In genomic region chr17:78912082-78912481, GRCh38 we compare ENCODE assay signal across 17 cellular contexts. TPM values are rescaled to one million over a fixed set of nuclear protein-coding genes. Genes with fewer than 3 reads are reported as not detected.
DNase-seq lines count a peak whose midpoint lies in the region; ATAC-seq and TF ChIP-seq lines count a peak whose summit lies in the region.
"Had no signal": no experiment of that assay in that cellular context is flagged by ENCODE, and none has a peak within 500 bp of the region (broad histone marks: within the 10 kb centered on the region; RNA-seq: fewer than 3 reads in every experiment).

No MANE protein-coding gene starts in this region.

- no peak for TF ChIP-seq CTCF in spleen (IDR thresholded peaks at IDR 0.05 in 8 of 11, conservative IDR thresholded peaks at IDR 0.05 in 3 of 11)

- intact Hi-C loops in dendritic cell treated with granulocyte-macrophage colony-stimulating factor and Interleukin-4, amounts not matched to agents 40 ng/mL and 50 ng/mL, for 4 days (cut with micrococcal nuclease) = no loop called here
- intact Hi-C loops in spleen (cut with DNase I; ENCODE audit: low total_unique reads) = no loop called here

- no peaks in the 10 kb centered on the region for H3K27me3 Mint-ChIP-seq in dendritic cell treated with granulocyte-macrophage colony-stimulating factor and Interleukin-4, amounts not matched to agents 40 ng/mL and 50 ng/mL, for 4 days
- H3K27me3 Mint-ChIP-seq in activated T-cell treated with anti-CD3 and anti-CD28 coated beads, Interleukin-2, amount 50 U/mL, for 4 hours (ENCODE audit: low read depth) = peaks cover 3% of the 10 kb centered on the region
- H3K27me3 Mint-ChIP-seq in activated naive CD8-positive, alpha-beta T cell treated with anti-CD3 and anti-CD28 coated beads, Interleukin-2, amount 50 U/mL, for 24 hours = no peaks in the 10 kb centered on the region

- H3K36me3 Mint-ChIP-seq in dendritic cell treated with granulocyte-macrophage colony-stimulating factor and Interleukin-4, amounts not matched to agents 40 ng/mL and 50 ng/mL, for 4 days (ENCODE audit: low read depth) = peaks cover 62% of the 10 kb centered on the region
- no peaks in the 10 kb centered on the region for H3K36me3 Mint-ChIP-seq in activated T-cell treated with anti-CD3 and anti-CD28 coated beads, Interleukin-2, amount 50 U/mL, for 4 hours (ENCODE audit: insufficient read depth)
- H3K36me3 Mint-ChIP-seq in activated naive CD8-positive, alpha-beta T cell treated with anti-CD3 and anti-CD28 coated beads, Interleukin-2, amount 50 U/mL, for 24 hours (ENCODE audit: low read depth) = no peaks in the 10 kb centered on the region

- H3K4me3 ChIP-seq in spleen = peak overlapping the region in 1 of 8 donors; percentile 2
- H3K4me3 ChIP-seq: MG63 had no signal

- DNase-seq in CD1c-positive myeloid dendritic cell (ENCODE audit: extremely low spot score) (peak; percentile 58), MV-4-11 (lab: John Stamatoyannopoulos, UW) (peak; percentile 62), spleen (no peak)
- DNase-seq in activated T-cell treated with anti-CD3 and anti-CD28 coated beads, Interleukin-2, amount 50 U/mL, for 4 hours = no peak
- no peak for DNase-seq in activated naive CD8-positive, alpha-beta T cell treated with anti-CD3 and anti-CD28 coated beads, Interleukin-2, amount 50 U/mL, for 24 hours
- no peak for DNase-seq in stimulated activated CD4-positive, alpha-beta T cell treated with anti-CD3 and anti-CD28 coated beads, Interleukin-2, amount 100 ng/mL, for 24 hours
- DNase-seq: CD8-positive, alpha-beta memory T cell; NCI-H1417; NCI-H2029 treated with DMSO at 0.1 percent for 48 hours; NCI-H524; NK-92 treated with Interleukin-12 subunit alpha and Interleukin-12 subunit beta, amount 100 ng/mL, for 24 hours had no signal

- TF ChIP-seq POLR2A in spleen (IDR thresholded peaks at IDR 0.05) = no peak

- H3K36me3 ChIP-seq in spleen = no peaks in the 10 kb centered on the region

- H3K9me3 Mint-ChIP-seq in dendritic cell treated with granulocyte-macrophage colony-stimulating factor and Interleukin-4, amounts not matched to agents 40 ng/mL and 50 ng/mL, for 4 days = no peaks in the 10 kb centered on the region
- no peaks in the 10 kb centered on the region for H3K9me3 Mint-ChIP-seq in activated T-cell treated with anti-CD3 and anti-CD28 coated beads, Interleukin-2, amount 50 U/mL, for 4 hours
- H3K9me3 Mint-ChIP-seq in activated naive CD8-positive, alpha-beta T cell treated with anti-CD3 and anti-CD28 coated beads, Interleukin-2, amount 50 U/mL, for 24 hours = no peaks in the 10 kb centered on the region
- H3K9me3 Mint-ChIP-seq: CD8-positive, alpha-beta memory T cell had no signal

- no peaks in the 10 kb centered on the region for H3K9me3 ChIP-seq in spleen
- H3K9me3 ChIP-seq: MG63 had no signal

- H3K4me3 Mint-ChIP-seq in dendritic cell treated with granulocyte-macrophage colony-stimulating factor and Interleukin-4, amounts not matched to agents 40 ng/mL and 50 ng/mL, for 4 days = peak overlapping the region; percentile 41
- H3K4me3 Mint-ChIP-seq in activated T-cell treated with anti-CD3 and anti-CD28 coated beads, Interleukin-2, amount 50 U/mL, for 4 hours = no peak overlapping the region
- H3K4me3 Mint-ChIP-seq in activated naive CD8-positive, alpha-beta T cell treated with anti-CD3 and anti-CD28 coated beads, Interleukin-2, amount 50 U/mL, for 24 hours = no peak overlapping the region
- H3K4me3 Mint-ChIP-seq: B cell; CD8-positive, alpha-beta memory T cell had no signal

- peak overlapping the region; percentile 91 for H3K27ac Mint-ChIP-seq in dendritic cell treated with granulocyte-macrophage colony-stimulating factor and Interleukin-4, amounts not matched to agents 40 ng/mL and 50 ng/mL, for 4 days
- no peak overlapping the region for H3K27ac Mint-ChIP-seq in activated naive CD8-positive, alpha-beta T cell treated with anti-CD3 and anti-CD28 coated beads, Interleukin-2, amount 50 U/mL, for 24 hours
- H3K27ac Mint-ChIP-seq: B cell; CD8-positive, alpha-beta memory T cell had no signal

- H3K27ac ChIP-seq in spleen = peak overlapping the region in 7 of 8 donors; percentile 32 to 97 (median 91)
- H3K27ac ChIP-seq: KMS-11 had no signal

- peaks cover 86% of the 10 kb centered on the region for H3K4me1 Mint-ChIP-seq in dendritic cell treated with granulocyte-macrophage colony-stimulating factor and Interleukin-4, amounts not matched to agents 40 ng/mL and 50 ng/mL, for 4 days (ENCODE audit: low read depth)
- peaks cover 2% of the 10 kb centered on the region for H3K4me1 Mint-ChIP-seq in activated T-cell treated with anti-CD3 and anti-CD28 coated beads, Interleukin-2, amount 50 U/mL, for 4 hours (ENCODE audit: low read depth)
- peaks cover 15% of the 10 kb centered on the region for H3K4me1 Mint-ChIP-seq in activated naive CD8-positive, alpha-beta T cell treated with anti-CD3 and anti-CD28 coated beads, Interleukin-2, amount 50 U/mL, for 24 hours
- H3K4me1 Mint-ChIP-seq: CD8-positive, alpha-beta memory T cell had no signal

- H3K4me1 ChIP-seq in spleen = peaks cover 11 to 92% (median 65%) of the 10 kb centered on the region in 6 donors

- ATAC-seq in activated T-cell treated with anti-CD3 and anti-CD28 coated beads, Interleukin-2, amount 50 U/mL, for 4 hours = no peak
- ATAC-seq in activated naive CD8-positive, alpha-beta T cell treated with anti-CD3 and anti-CD28 coated beads, Interleukin-2, amount 50 U/mL, for 24 hours = no peak
- ATAC-seq: HepG2 had no signal

- WGBS in spleen, 5 donors = 50 to 68% (median 61%) methylated on average over 8 of the region's 8 CpGs

- peaks cover 0 to 5% (median 0%) of the 10 kb centered on the region in 7 donors for H3K27me3 ChIP-seq in spleen (replicated peaks in 1 of 7)
- H3K27me3 ChIP-seq: MG63 had no signal

RNA-seq across cellular contexts. Expression of gene CEP295NL, which starts 9.1 kb away (rescaled TPM):
- 10 to 100 TPM in 3 of 7 donors, 1 to 10 TPM in 4; 5.7 to 19.3 (median 9.9) TPM for total RNA-seq in spleen
- polyA plus RNA-seq in spleen = 1 to 10 TPM in 1 of 3 donors, under 1 TPM in 2; 0.03 to 3.0 (median 0.09) TPM
- total RNA-seq in activated T-cell treated with anti-CD3 and anti-CD28 coated beads, Interleukin-2, amount 50 U/mL, for 4 hours = not detected
- total RNA-seq: CD8-positive, alpha-beta memory T cell; H4; HepG2 had no signal
- polyA plus RNA-seq: CD8-positive, alpha-beta memory T cell; HepG2 had no signal

RNA-seq across cellular contexts. Expression of gene TIMP2, which starts 13.1 kb away (rescaled TPM):
- 100 to 1,000 TPM; 164 to 333 (median 198) TPM for total RNA-seq in spleen
- polyA plus RNA-seq in spleen = 10 to 100 TPM; 16.3 to 42.2 (median 26.9) TPM
- total RNA-seq in activated T-cell treated with anti-CD3 and anti-CD28 coated beads, Interleukin-2, amount 50 U/mL, for 4 hours = 1 to 10 TPM in 1 of 3 donors, under 1 TPM in 2; 0.63 to 1.0 (median 0.81) TPM

Comparison
In these comparisons a context has a peak if more than half of its experiments do, and no peak if none do; other contexts are left out.
1. DNase-seq: peak in CD1c-positive myeloid dendritic cell (single experiment) and MV-4-11 (single experiment); none in spleen (single experiment), activated T-cell treated with anti-CD3 and anti-CD28 coated beads, Interleukin-2, amount 50 U/mL, for 4 hours (single experiment), activated naive CD8-positive, alpha-beta T cell treated with anti-CD3 and anti-CD28 coated beads, Interleukin-2, amount 50 U/mL, for 24 hours (single experiment) and stimulated activated CD4-positive, alpha-beta T cell treated with anti-CD3 and anti-CD28 coated beads, Interleukin-2, amount 100 ng/mL, for 24 hours (0 of 2).
2. RNA of gene CEP295NL, which starts 9.1 kb away (total RNA-seq): 5.7 to 19.3 TPM in spleen; not detected in activated T-cell treated with anti-CD3 and anti-CD28 coated beads, Interleukin-2, amount 50 U/mL, for 4 hours; every median in the first group is over 4 times any median in the second.
3. RNA of gene TIMP2, which starts 13.1 kb away (total RNA-seq): 164 to 333 TPM in spleen; 0.63 to 1.0 TPM in activated T-cell treated with anti-CD3 and anti-CD28 coated beads, Interleukin-2, amount 50 U/mL, for 4 hours; every median in the first group is over 10 times any median in the second.